In the genomic region with DNA sequence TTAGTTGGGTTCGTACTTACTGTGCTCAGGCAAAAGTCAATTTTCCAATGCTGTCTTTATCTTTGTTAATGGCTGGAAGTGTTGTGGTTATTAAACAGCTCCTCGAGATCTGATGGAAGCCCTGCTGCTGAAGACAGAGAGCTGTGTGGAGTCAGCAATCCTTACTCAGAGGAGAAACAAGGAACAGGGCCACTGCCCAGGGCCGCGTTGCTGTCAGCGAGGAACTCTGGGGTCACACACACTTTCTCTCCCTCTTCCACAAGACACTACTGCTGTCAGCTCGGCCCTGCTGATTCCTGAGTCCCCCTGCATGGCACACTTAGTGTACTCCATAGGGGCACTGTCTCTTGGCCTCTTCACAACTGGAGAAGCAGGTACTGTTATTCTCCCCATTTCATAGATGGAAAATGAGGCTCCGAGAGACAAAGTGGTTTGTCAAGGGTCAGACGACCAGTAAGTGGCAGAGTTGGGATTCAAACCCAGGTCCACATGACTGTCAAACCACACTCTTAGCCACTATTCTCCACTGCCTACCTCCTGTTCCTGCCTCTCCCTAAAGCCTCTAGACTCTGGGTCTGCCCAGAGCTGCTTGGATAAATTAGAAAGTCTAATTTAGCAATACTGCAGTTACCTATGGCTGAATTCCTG, we compare ENCODE assay signal across 1 cellular context.
TF ChIP-seq lines count a peak whose summit lies in the region.

No MANE protein-coding gene starts in this region.

TF ChIP-seq in IMR-90, 13 proteins besides CTCF, POLR2A, EP300 and RAD21:
- no peak for TF ChIP-seq NFE2L2 (IDR thresholded peaks at IDR 0.05; ENCODE audit: low read depth, low read length)
- TF ChIP-seq, protein P1, sequence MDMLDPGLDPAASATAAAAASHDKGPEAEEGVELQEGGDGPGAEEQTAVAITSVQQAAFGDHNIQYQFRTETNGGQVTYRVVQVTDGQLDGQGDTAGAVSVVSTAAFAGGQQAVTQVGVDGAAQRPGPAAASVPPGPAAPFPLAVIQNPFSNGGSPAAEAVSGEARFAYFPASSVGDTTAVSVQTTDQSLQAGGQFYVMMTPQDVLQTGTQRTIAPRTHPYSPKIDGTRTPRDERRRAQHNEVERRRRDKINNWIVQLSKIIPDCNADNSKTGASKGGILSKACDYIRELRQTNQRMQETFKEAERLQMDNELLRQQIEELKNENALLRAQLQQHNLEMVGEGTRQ (IDR thresholded peaks at IDR 0.05; ENCODE audit: low read depth, low read length): no peak
- TF ChIP-seq, protein P2, sequence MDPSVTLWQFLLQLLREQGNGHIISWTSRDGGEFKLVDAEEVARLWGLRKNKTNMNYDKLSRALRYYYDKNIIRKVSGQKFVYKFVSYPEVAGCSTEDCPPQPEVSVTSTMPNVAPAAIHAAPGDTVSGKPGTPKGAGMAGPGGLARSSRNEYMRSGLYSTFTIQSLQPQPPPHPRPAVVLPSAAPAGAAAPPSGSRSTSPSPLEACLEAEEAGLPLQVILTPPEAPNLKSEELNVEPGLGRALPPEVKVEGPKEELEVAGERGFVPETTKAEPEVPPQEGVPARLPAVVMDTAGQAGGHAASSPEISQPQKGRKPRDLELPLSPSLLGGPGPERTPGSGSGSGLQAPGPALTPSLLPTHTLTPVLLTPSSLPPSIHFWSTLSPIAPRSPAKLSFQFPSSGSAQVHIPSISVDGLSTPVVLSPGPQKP (IDR thresholded peaks at IDR 0.05; ENCODE audit: borderline replicate concordance, low read depth, low read length): no peak
- TF ChIP-seq BHLHE40 (IDR thresholded peaks at IDR 0.05; ENCODE audit: low read depth, low read length): no peak
- TF ChIP-seq CEBPB (IDR thresholded peaks at IDR 0.05; ENCODE audit: low read depth, low read length): no peak
- TF ChIP-seq RFX5 (IDR thresholded peaks at IDR 0.05; ENCODE audit: low read depth, low read length): no peak
- TF ChIP-seq SMC3 (IDR thresholded peaks at IDR 0.05; ENCODE audit: low read depth, low read length): no peak
- TF ChIP-seq MXI1 (IDR thresholded peaks at IDR 0.05; ENCODE audit: borderline replicate concordance, low read depth, low read length): no peak
- no peak for TF ChIP-seq MAFK (IDR thresholded peaks at IDR 0.05; ENCODE audit: low read depth, low read length)
- no peak for TF ChIP-seq RCOR1 (IDR thresholded peaks at IDR 0.05; ENCODE audit: insufficient replicate concordance, low read length)
- no peak for TF ChIP-seq CHD1 (IDR thresholded peaks at IDR 0.05; ENCODE audit: low read depth, low read length)
- no peak for TF ChIP-seq MAZ (IDR thresholded peaks at IDR 0.05; ENCODE audit: borderline replicate concordance, low read depth, low read length)
- no peak for TF ChIP-seq FOS (IDR thresholded peaks at IDR 0.05; ENCODE audit: low read depth, low read length)
